In genomic region chr3:71247221-71247947, GRCh38 we compare ENCODE assay signal across 8 cellular contexts.
DNase-seq lines count a peak whose midpoint lies in the region; ATAC-seq and TF ChIP-seq lines count a peak whose summit lies in the region.

No MANE protein-coding gene starts in this region.

- peaks cover 0 to 6% of the 10 kb centered on the region in 2 donors for H3K36me3 Mint-ChIP-seq in CD14-positive monocyte

- peaks cover 25% of the 10 kb centered on the region for H3K4me1 Mint-ChIP-seq in CD14-positive monocyte

- TF ChIP-seq CTCF in CD14-positive monocyte (IDR thresholded peaks at IDR 0.05) (no peak), ascending aorta (IDR thresholded peaks at IDR 0.05) (no peak), Peyer's patch (IDR thresholded peaks at IDR 0.05) (no peak), MM.1S (IDR thresholded peaks at IDR 0.05; ENCODE audit: low read length) (no peak)

- H3K36me3 ChIP-seq in ascending aorta (no peaks in the 10 kb centered on the region), Peyer's patch (no peaks in the 10 kb centered on the region), MM.1S (replicated peaks; ENCODE audit: insufficient read depth, low read length) (no peaks in the 10 kb centered on the region)

- no peaks in the 10 kb centered on the region for H3K9me3 Mint-ChIP-seq in CD14-positive monocyte

- no peaks in the 10 kb centered on the region for H3F3A ChIP-seq in MM.1S (ENCODE audit: insufficient read depth, low read length)

- peaks cover 0 to 21% of the 10 kb centered on the region in 2 donors for H3K4me1 ChIP-seq in ascending aorta
- H3K4me1 ChIP-seq in Peyer's patch, result peaks cover 0 to 15% (median 0%) of the 10 kb centered on the region in 4 donors
- H3K4me1 ChIP-seq in MM.1S (ENCODE audit: low read length), result no peaks in the 10 kb centered on the region

- DNase-seq in CD14-positive monocyte (ENCODE audit: low spot score) (no peak), ascending aorta (ENCODE audit: low spot score in 2 of 2) (peak in 1 of 2 donors; percentile 58), left lobe of liver (ENCODE audit: low spot score) (peak; percentile 54), Peyer's patch (no peak), MM.1S (no peak)

- H3K9me2 ChIP-seq in MM.1S (replicated peaks; ENCODE audit: insufficient read depth, low read length), result no peaks in the 10 kb centered on the region

- no peaks in the 10 kb centered on the region for H3K27me3 ChIP-seq in ascending aorta
- H3K27me3 ChIP-seq in Peyer's patch, result no peaks in the 10 kb centered on the region
- H3K27me3 ChIP-seq in MM.1S (replicated peaks; ENCODE audit: insufficient read depth, low read length), result no peaks in the 10 kb centered on the region

- no peak overlapping the region for H3K4me3 Mint-ChIP-seq in CD14-positive monocyte

- intact Hi-C loops in CD14-positive monocyte (cut with micrococcal nuclease) (no loop called here), ascending aorta (cut with DNase I) (loop anchor here (5.0 kb wide), 2 partner anchors 55 to 255 kb away; no protein-coding TSS in a partner anchor)

- H3K27me3 Mint-ChIP-seq in CD14-positive monocyte (ENCODE audit: low read depth in 3 of 3), result no peaks in the 10 kb centered on the region

- no peak overlapping the region for H2AFZ ChIP-seq in MM.1S (ENCODE audit: low read length)

- H3K27ac Mint-ChIP-seq in CD14-positive monocyte, result peak overlapping the region in 5 of 7 donors; percentile 33 to 99 (median 82)

- ATAC-seq in HG02642 (IDR thresholded peaks at IDR 0.05; ENCODE audit: poor library complexity, unreplicated experiment) (peak; percentile 57), left lobe of liver (peak; percentile 59), HG02571 (IDR thresholded peaks at IDR 0.05; ENCODE audit: unreplicated experiment) (no peak), GM18517 (IDR thresholded peaks at IDR 0.05; ENCODE audit: unreplicated experiment) (no peak)

- H3K9me3 ChIP-seq in ascending aorta (no peaks in the 10 kb centered on the region), Peyer's patch (no peaks in the 10 kb centered on the region), MM.1S (replicated peaks; ENCODE audit: insufficient read depth, low read length) (no peaks in the 10 kb centered on the region)

- no peak overlapping the region for H3K4me2 ChIP-seq in MM.1S (ENCODE audit: low read depth, low read length)

- H4K20me1 ChIP-seq in MM.1S (ENCODE audit: insufficient read depth, low read length), result no peaks in the 10 kb centered on the region

- no peak overlapping the region for H3K9ac ChIP-seq in MM.1S (ENCODE audit: low read length)

- H3K4me3 ChIP-seq in ascending aorta (no peak overlapping the region), Peyer's patch (no peak overlapping the region), MM.1S (ENCODE audit: low read length) (no peak overlapping the region)

- H3K27ac ChIP-seq in ascending aorta, result peak overlapping the region; percentile 69 to 86
- no peak overlapping the region for H3K27ac ChIP-seq in Peyer's patch
- no peak overlapping the region for H3K27ac ChIP-seq in MM.1S (ENCODE audit: low read length)

- no peak for TF ChIP-seq POLR2A in Peyer's patch (IDR thresholded peaks at IDR 0.05)

- no peaks in the 10 kb centered on the region for H3K79me2 ChIP-seq in MM.1S (ENCODE audit: low read length)

Comparison
In these comparisons a context has a peak if more than half of its experiments do, and no peak if none do; other contexts are left out.
1. ATAC-seq: peak in HG02642 (single experiment) and left lobe of liver (single experiment); none in HG02571 (single experiment) and GM18517 (single experiment).
2. H3K27ac ChIP-seq: peak in ascending aorta (2 of 2); none in Peyer's patch (0 of 4) and MM.1S (single experiment).